ENCODE assay signal across 26 cellular contexts in the genomic region with DNA sequence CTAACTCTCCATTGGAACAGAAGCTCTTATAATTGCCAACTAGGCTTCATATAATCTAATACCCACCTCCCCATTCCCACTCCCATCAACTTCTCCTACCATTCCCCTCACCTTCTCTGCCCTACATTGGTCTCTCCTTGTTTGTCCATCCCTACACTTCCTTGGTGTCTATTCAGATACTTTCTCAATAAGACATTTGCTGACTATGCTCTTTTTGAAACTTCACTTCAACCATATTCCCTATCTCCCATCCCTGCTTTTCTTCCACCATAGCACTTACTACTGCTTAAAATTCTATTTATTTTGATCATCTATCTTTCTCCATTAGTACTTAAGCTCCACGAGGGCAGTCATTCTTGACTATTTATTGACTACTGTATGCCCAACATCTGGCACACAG. TPM values are rescaled to one million over a fixed set of nuclear protein-coding genes. Genes with fewer than 3 reads are reported as not detected.
"Had no signal": no experiment of that assay in that cellular context is flagged by ENCODE, and none has a peak within 500 bp of the region (broad histone marks: within the 10 kb centered on the region; RNA-seq: fewer than 3 reads in every experiment).

No MANE protein-coding gene starts in this region.

- H3K27me3 Mint-ChIP-seq: IgD-negative memory B cell, T-cell had no signal

- H3K4me2 ChIP-seq: SK-N-SH had no signal

- H3K9me3 ChIP-seq: SK-N-SH had no signal

- DNase-seq: KBM-7, MV-4-11, NCI-H1048, NCI-H1105, NCI-H1417, NCI-H1436 treated with DMSO at 0.1 percent for 48 hours, NCI-H1694, NCI-H1930, NCI-H2081, NCI-H2107, NCI-H2227 treated with DMSO at 0.1 percent for 48 hours, NCI-H524, NCI-H526 treated with DMSO at 0.1 percent for 48 hours, NCI-H748 treated with DMSO at 0.1 percent for 48 hours, PC-3, SHP77, SK-N-SH, SW 1271, T-cell had no signal

- H3K9ac ChIP-seq: SK-N-SH had no signal

- H3K27ac ChIP-seq: RWPE1 had no signal

- ATAC-seq: Panc1, PC-3, T-cell had no signal

- H3K27ac Mint-ChIP-seq: IgD-negative memory B cell, T-cell had no signal

- H3K4me3 Mint-ChIP-seq: T-cell had no signal

- H3K4me1 Mint-ChIP-seq: T-cell had no signal

RNA-seq across cellular contexts. Expression of gene CD160, which starts 40.4 kb away (rescaled TPM):
- total RNA-seq: HT-29, LHCN-M2, MCF 10A, NCI-H460, PC-3 had no signal
- polyA plus RNA-seq: SK-N-SH had no signal
